ENCODE assay signal across 14 cellular contexts in genomic region chr19:35049456-35049855, GRCh38. TPM values are rescaled to one million over a fixed set of nuclear protein-coding genes. Genes with fewer than 3 reads are reported as not detected.
"Had no signal": no experiment of that assay in that cellular context is flagged by ENCODE, and none has a peak within 500 bp of the region (broad histone marks: within the 10 kb centered on the region; RNA-seq: fewer than 3 reads in every experiment).

No MANE protein-coding gene starts in this region.

- H3K9me3 Mint-ChIP-seq: activated naive CD4-positive, alpha-beta T cell treated with anti-CD3 and anti-CD28 coated beads, Interleukin-2, amount 50 U/mL, for 72 hours; immature natural killer cell; memory B cell; nephron had no signal

- H3K36me3 Mint-ChIP-seq: activated naive CD4-positive, alpha-beta T cell treated with anti-CD3 and anti-CD28 coated beads, Interleukin-2, amount 50 U/mL, for 72 hours; immature natural killer cell; memory B cell had no signal

- H3K4me3 Mint-ChIP-seq: immature natural killer cell, memory B cell, nephron had no signal

- H3K9me3 ChIP-seq: tibial nerve had no signal

- H3K27me3 ChIP-seq: brain microvascular endothelial cell, tibial nerve had no signal

- H3K4me3 ChIP-seq: skin epidermis, tibial nerve had no signal

- ATAC-seq: activated naive CD4-positive, alpha-beta T cell treated with anti-CD3 and anti-CD28 coated beads, Interleukin-2, amount 50 U/mL, for 72 hours; left colon had no signal

- H3K27ac Mint-ChIP-seq: activated naive CD4-positive, alpha-beta T cell treated with anti-CD3 and anti-CD28 coated beads, Interleukin-2, amount 50 U/mL, for 72 hours; memory B cell; nephron had no signal

- DNase-seq: activated CD4-positive, alpha-beta T cell treated with anti-CD3 and anti-CD28 coated beads, Interleukin-2, amount 50 U/mL, for 1 hour; activated effector memory CD4-positive, alpha-beta T cell treated with Interleukin-2 at 50 U/mL for 16 hours; activated T-cell treated with anti-CD3 and anti-CD28 coated beads, Interleukin-2, amount 50 U/mL, for 1 hour; amniotic stem cell; brain microvascular endothelial cell; immature natural killer cell; left colon had no signal

- H3K27ac ChIP-seq: brain microvascular endothelial cell, skin epidermis, tibial nerve had no signal

- H3K36me3 ChIP-seq: brain microvascular endothelial cell, tibial nerve had no signal

RNA-seq across cellular contexts. Expression of gene HPN, which starts 7.9 kb away (rescaled TPM):
- total RNA-seq: activated naive CD4-positive, alpha-beta T cell treated with anti-CD3 and anti-CD28 coated beads, Interleukin-2, amount 50 U/mL, for 72 hours; dermis microvascular lymphatic vessel endothelial cell; T-helper 1 cell treated with Interleukin-12 subunit alpha and Interleukin-12 subunit beta and Interleukin-4 antibody, amounts not matched to agents 30 ng/mL and 1 ng/mL, for 36 hours had no signal
